In genomic region chr16:55530316-55530856, GRCh38 we compare ENCODE assay signal across 17 cellular contexts. TPM values are rescaled to one million over a fixed set of nuclear protein-coding genes. Genes with fewer than 3 reads are reported as not detected.
DNase-seq lines count a peak whose midpoint lies in the region; ATAC-seq and TF ChIP-seq lines count a peak whose summit lies in the region.
"Had no signal": no experiment of that assay in that cellular context is flagged by ENCODE, and none has a peak within 500 bp of the region (broad histone marks: within the 10 kb centered on the region; RNA-seq: fewer than 3 reads in every experiment).

No MANE protein-coding gene starts in this region.

- POLR2A ChIA-PET in PC-9 (lab: Charles Lee; ENCODE audit: unreplicated experiment): interaction anchor here (0.7 kb wide), 1 partner anchor 184 kb away, joined by 5 read pairs; no protein-coding TSS in a partner anchor

- H3K79me2 ChIP-seq in PC-9 (ENCODE audit: low read depth): no peaks in the 10 kb centered on the region

- no peak overlapping the region for H2AFZ ChIP-seq in PC-9

- no TSS peak for BruUV-seq in PC-9 (replicated peaks; lab: Mats Ljungman, UMichigan)

- H3K36me3 ChIP-seq in PC-9 (ENCODE audit: low read depth): peaks cover 35% of the 10 kb centered on the region
- H3K36me3 ChIP-seq: HAP-1 had no signal

- 0 out of 2 replicates have a peak overlapping the region, but pooled peaks have one; percentile 1 for H3K4me2 ChIP-seq in PC-9
- H3K4me2 ChIP-seq: A549 had no signal

- H3K27me3 ChIP-seq in PC-9 (ENCODE audit: insufficient read depth, low read depth): no peaks in the 10 kb centered on the region

- CTCF ChIA-PET in PC-9 (lab: Charles Lee): no interaction called here

- no peaks in the 10 kb centered on the region for H3K9me3 ChIP-seq in PC-9 (ENCODE audit: insufficient read depth, low read depth)
- H3K9me3 ChIP-seq: A549, HAP-1 had no signal

- peaks cover 14% of the 10 kb centered on the region for H3K4me1 ChIP-seq in PC-9 (replicated peaks; ENCODE audit: insufficient read depth)
- H3K4me1 ChIP-seq: A549, HAP-1 had no signal

- H3F3A ChIP-seq in PC-9 (ENCODE audit: insufficient read depth, low read depth): no peaks in the 10 kb centered on the region; the same call in 1 of the 2 replicates

- no peak overlapping the region for H3K27ac ChIP-seq in PC-9
- H3K27ac ChIP-seq: A549 had no signal

- TF ChIP-seq CTCF in PC-9 (conservative IDR thresholded peaks at IDR 0.05) (no peak), omental fat pad (IDR thresholded peaks at IDR 0.05) (no peak)

- DNase-seq in HT-29 (ENCODE audit: low spot score) (peak; percentile 32), PC-9 (peak in 1 of 2 experiments; percentile 52), left colon (no peak), omental fat pad (ENCODE audit: low spot score) (no peak), head of caudate nucleus (no peak)
- DNase-seq: 8988T; C1 segment of cervical spinal cord; CD4-positive, alpha-beta memory T cell; COR-L47; DMS153; DND-41; GOT3; HFFc6 had no signal

- no peaks in the 10 kb centered on the region for H3K9me2 ChIP-seq in PC-9 (ENCODE audit: insufficient read depth)

- H4K20me1 ChIP-seq in PC-9 (ENCODE audit: insufficient read depth): no peaks in the 10 kb centered on the region

- ATAC-seq in left colon: peak; percentile 34
- ATAC-seq in GM18861 (IDR thresholded peaks at IDR 0.05; ENCODE audit: unreplicated experiment): no peak
- no peak for ATAC-seq in omental fat pad (ENCODE audit: low FRiP score)
- no peak for ATAC-seq in GM19328 (IDR thresholded peaks at IDR 0.05; ENCODE audit: unreplicated experiment)
- ATAC-seq: A549 had no signal

- H3K4me3 ChIP-seq in PC-9: no peak overlapping the region
- H3K4me3 ChIP-seq: A549, HAP-1 had no signal

- intact Hi-C loops in PC-9 (cut with micrococcal nuclease; ENCODE audit: unreplicated experiment) (loop anchor here (2.0 kb wide), 1 partner anchor 60 kb away; no protein-coding TSS in a partner anchor), left colon (cut with DNase I, micrococcal nuclease) (no loop called here), head of caudate nucleus (cut with DNase I) (no loop called here)

RNA-seq across cellular contexts. Expression of gene LPCAT2, which starts 21.5 kb away (rescaled TPM):
- total RNA-seq in HT-29 (2014; rRNA removed; shearing (Covaris generic)): 18.0 and 18.1 TPM in 2 replicates
- total RNA-seq in PC-9 (2021): 87.7 and 92.6 TPM in 2 replicates
- 10 to 100 TPM; 14.0 to 17.9 TPM for total RNA-seq in left colon
- total RNA-seq in omental fat pad: 10 to 100 TPM in 3 of 4 donors, 1 to 10 TPM in 1; 9.6 to 20.5 (median 15.9) TPM

RNA-seq across cellular contexts. Expression of gene CAPNS2, which starts 36.1 kb away (rescaled TPM):
- total RNA-seq in HT-29 (2014; rRNA removed; shearing (Covaris generic)): 0.08 and 0.23 TPM in 2 replicates
- 1.8 and 2.1 TPM in 2 replicates for total RNA-seq in PC-9 (2021)
- under 1 TPM; 0.40 to 0.70 TPM for total RNA-seq in left colon
- total RNA-seq in omental fat pad: under 1 TPM in 2 of 4 donors, not detected in 2; 0.75 to 0.95 TPM
- total RNA-seq: CD4-positive, alpha-beta memory T cell had no signal

RNA-seq across cellular contexts. Expression of gene MMP2, which starts 51.4 kb away (rescaled TPM):
- 0.03 and 0.42 TPM in 2 replicates for total RNA-seq in HT-29 (2014; rRNA removed; shearing (Covaris generic))
- total RNA-seq in PC-9 (2021) (0.50 and 1.6 TPM in 2 replicates), left colon (100 to 1,000 TPM in 1 of 2 donors, 10 to 100 TPM in 1; 57.5 to 136 TPM), omental fat pad (100 to 1,000 TPM; 217 to 549 (median 381) TPM)

Comparison
In these comparisons a context has a peak if more than half of its experiments do, and no peak if none do; other contexts are left out.
1. RNA of gene MMP2, which starts 51.4 kb away (total RNA-seq): 217 to 549 TPM in omental fat pad and 57.5 to 136 TPM in left colon; 0.50 to 1.6 TPM in PC-9 and 0.03 to 0.42 TPM in HT-29; every median in the first group is over 10 times any median in the second.